Comparison of ENCODE assay signal across 8 cellular contexts in the genomic region with DNA sequence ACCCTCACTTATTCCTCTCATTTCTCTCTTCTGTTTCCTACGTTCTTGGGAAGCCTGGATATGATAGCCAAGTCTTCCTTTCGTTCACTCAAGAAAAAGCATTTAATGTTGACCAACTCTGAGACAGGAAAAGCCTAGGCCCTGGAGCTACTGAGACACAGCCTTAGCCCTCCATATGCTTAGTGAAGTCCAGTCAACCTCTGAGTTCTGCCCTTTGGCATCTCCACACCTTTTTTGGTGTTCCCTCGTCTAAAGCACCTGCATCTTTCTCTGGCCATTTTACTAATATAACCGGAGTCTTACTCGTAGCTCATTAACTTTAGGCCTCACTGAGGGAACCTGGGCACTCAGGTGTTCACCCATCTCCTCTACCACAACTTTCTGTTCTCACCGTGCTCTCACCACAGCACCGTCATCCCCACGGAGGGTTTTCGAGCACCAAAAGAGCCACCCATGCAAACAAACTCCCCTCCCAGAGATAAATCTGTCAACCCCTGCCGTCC. TPM values are rescaled to one million over a fixed set of nuclear protein-coding genes. Genes with fewer than 3 reads are reported as not detected.
DNase-seq lines count a peak whose midpoint lies in the region; ATAC-seq and TF ChIP-seq lines count a peak whose summit lies in the region.

No MANE protein-coding gene starts in this region.

- peaks cover 0 to 3% (median 0%) of the 10 kb centered on the region in 5 experiments for H3K9me3 Mint-ChIP-seq in brain

- TF ChIP-seq CTCF in AG09309 (IDR thresholded peaks at IDR 0.05; ENCODE audit: control insufficient read depth, insufficient read depth, low read depth, low read length, missing control alignments) (no peak), HL-60 (IDR thresholded peaks at IDR 0.05; ENCODE audit: insufficient read depth, low read length) (no peak), brain (conservative IDR thresholded peaks at IDR 0.05) (no peak), lower lobe of right lung (IDR thresholded peaks at IDR 0.05) (no peak), uterus (IDR thresholded peaks at IDR 0.05) (no peak)

- no peak for TF ChIP-seq POLR2A in uterus (IDR thresholded peaks at IDR 0.05)

- H3K27ac ChIP-seq in HL-60 (replicated peaks): peak overlapping the region; percentile 83
- H3K27ac ChIP-seq in lower lobe of right lung: peak overlapping the region; percentile 96
- H3K27ac ChIP-seq in uterus: peak overlapping the region; percentile 91 to 94

- peak; percentile 44 for ATAC-seq in GM18909 (IDR thresholded peaks at IDR 0.05; ENCODE audit: poor library complexity, unreplicated experiment)
- peak; percentile 25 to 29 for ATAC-seq in lower lobe of right lung

- intact Hi-C loops in lower lobe of right lung (cut with DNase I): no loop called here
- intact Hi-C loops in uterus (cut with DNase I; ENCODE audit: low total_unique reads): no loop called here

- peaks cover 8% of the 10 kb centered on the region for H3K36me3 Mint-ChIP-seq in brain

- H3K27me3 Mint-ChIP-seq in brain: peaks cover 4% of the 10 kb centered on the region

- DNase-seq in AG09309 (ENCODE audit: low read depth) (no peak), HL-60 (ENCODE audit: low read depth in 1 of 2, low spot score in 1 of 2) (no peak), lower lobe of right lung (no peak), uterus (no peak)
- no peak for DNase-seq in stimulated activated CD4-positive, alpha-beta T cell treated with anti-CD3 and anti-CD28 coated beads, Interleukin-2, amount 100 ng/mL, for 48 hours
- DNase-seq in activated CD4-positive, alpha-beta T cell treated with anti-CD3 and anti-CD28 coated beads, Interleukin-2, amount 50 U/mL, for 48 hours: no peak

- H3K36me3 ChIP-seq in lower lobe of right lung: peaks cover 9% of the 10 kb centered on the region
- H3K36me3 ChIP-seq in uterus: no peaks in the 10 kb centered on the region

- H3K4me3 ChIP-seq in AG09309 (ENCODE audit: control insufficient read depth, low read depth, low read length) (peak overlapping the region; percentile 46), HL-60 (replicated peaks; ENCODE audit: insufficient read depth, low read length) (peak overlapping the region; percentile 32), lower lobe of right lung (peak overlapping the region; percentile 76), uterus (peak overlapping the region; percentile 55 to 63)

- H3K4me1 ChIP-seq in lower lobe of right lung (peaks cover 35% of the 10 kb centered on the region), uterus (no peaks in the 10 kb centered on the region)

- H3K4me3 Mint-ChIP-seq in brain: peak overlapping the region; percentile 91 to 97 (median 96)

- H3K9me3 ChIP-seq in lower lobe of right lung (no peaks in the 10 kb centered on the region), uterus (no peaks in the 10 kb centered on the region)

- peaks cover 24% of the 10 kb centered on the region for H3K4me1 Mint-ChIP-seq in brain

- peak overlapping the region; percentile 91 to 97 (median 96) for H3K27ac Mint-ChIP-seq in brain

- no peaks in the 10 kb centered on the region for H3K27me3 ChIP-seq in HL-60 (ENCODE audit: insufficient read depth, poor library complexity, severe bottlenecking)
- no peaks in the 10 kb centered on the region for H3K27me3 ChIP-seq in lower lobe of right lung (ENCODE audit: low read depth)
- H3K27me3 ChIP-seq in uterus: no peaks in the 10 kb centered on the region

RNA-seq across cellular contexts. Expression of a gene that starts 0.6 kb away (rescaled TPM):
- 21.0 TPM for polyA plus RNA-seq in brain (ENCODE audit: insufficient read depth, low read depth, low replicate concordance)
- total RNA-seq in lower lobe of right lung (37.4 TPM), uterus (10 to 100 TPM in 1 of 4 donors, 1 to 10 TPM in 2, not detected in 1; 1.5 to 22.4 (median 7.4) TPM)
